Comparison of ENCODE assay signal across 13 cellular contexts in genomic region chr10:45372251-45372951, GRCh38. TPM values are rescaled to one million over a fixed set of nuclear protein-coding genes. Genes with fewer than 3 reads are reported as not detected.
DNase-seq lines count a peak whose midpoint lies in the region; ATAC-seq and TF ChIP-seq lines count a peak whose summit lies in the region.
"Had no signal": no experiment of that assay in that cellular context is flagged by ENCODE, and none has a peak within 500 bp of the region (broad histone marks: within the 10 kb centered on the region; RNA-seq: fewer than 3 reads in every experiment).

No MANE protein-coding gene starts in this region.

- peak overlapping the region; percentile 84; the same call in 1 of the 2 replicates for H3K4me3 ChIP-seq in PC-9

- H3K36me3 Mint-ChIP-seq in activated T-cell treated with anti-CD3 and anti-CD28 coated beads, Interleukin-2, amount 50 U/mL, for 72 hours (ENCODE audit: insufficient read depth in 2 of 2): peaks cover 0 to 2% of the 10 kb centered on the region in 2 donors
- H3K36me3 Mint-ChIP-seq in activated T-cell treated with anti-CD3 and anti-CD28 coated beads, Interleukin-2, amount 50 U/mL, for 24 hours (ENCODE audit: low read depth): no peaks in the 10 kb centered on the region
- H3K36me3 Mint-ChIP-seq in glutamatergic neuron (ENCODE audit: unreplicated experiment): no peaks in the 10 kb centered on the region

- no peaks in the 10 kb centered on the region for H3K9me3 ChIP-seq in PC-9 (ENCODE audit: insufficient read depth, low read depth)
- H3K9me3 ChIP-seq: left ventricle myocardium inferior, right atrium auricular region, tibial artery had no signal

- H3K27ac Mint-ChIP-seq in activated T-cell treated with anti-CD3 and anti-CD28 coated beads, Interleukin-2, amount 50 U/mL, for 72 hours: no peak overlapping the region
- no peak overlapping the region for H3K27ac Mint-ChIP-seq in activated T-cell treated with anti-CD3 and anti-CD28 coated beads, Interleukin-2, amount 50 U/mL, for 24 hours
- H3K27ac Mint-ChIP-seq in glutamatergic neuron (ENCODE audit: unreplicated experiment): no peak overlapping the region

- no peaks in the 10 kb centered on the region for H3K9me3 Mint-ChIP-seq in activated T-cell treated with anti-CD3 and anti-CD28 coated beads, Interleukin-2, amount 50 U/mL, for 72 hours
- no peaks in the 10 kb centered on the region for H3K9me3 Mint-ChIP-seq in activated T-cell treated with anti-CD3 and anti-CD28 coated beads, Interleukin-2, amount 50 U/mL, for 24 hours
- peaks cover 4% of the 10 kb centered on the region for H3K9me3 Mint-ChIP-seq in glutamatergic neuron (ENCODE audit: unreplicated experiment)

- POLR2A ChIA-PET in PC-9 (lab: Charles Lee; ENCODE audit: unreplicated experiment): no interaction called here

- H3K79me2 ChIP-seq in PC-9 (ENCODE audit: low read depth): peaks cover 19% of the 10 kb centered on the region

- CTCF ChIA-PET in PC-9 (lab: Charles Lee): interaction anchor here (1.1 kb wide), 1 partner anchor 18 kb away, joined by 3 read pairs; no protein-coding TSS in a partner anchor

- no peaks in the 10 kb centered on the region for H3K36me3 ChIP-seq in PC-9 (ENCODE audit: low read depth)
- H3K36me3 ChIP-seq: left ventricle myocardium inferior, right atrium auricular region, tibial artery had no signal

- no TSS peak for BruUV-seq in PC-9 (replicated peaks; lab: Mats Ljungman, UMichigan)

- TF ChIP-seq CTCF in PC-9 (conservative IDR thresholded peaks at IDR 0.05) (no peak), glutamatergic neuron (IDR thresholded peaks at IDR 0.05; ENCODE audit: partially characterized antibody, unreplicated experiment) (no peak)

- no peak overlapping the region for H3K27ac ChIP-seq in PC-9
- H3K27ac ChIP-seq: left ventricle myocardium inferior, right atrium auricular region, tibial artery had no signal

- no peak for DNase-seq in activated T-cell treated with anti-CD3 and anti-CD28 coated beads, Interleukin-2, amount 50 U/mL, for 72 hours
- DNase-seq in activated T-cell treated with anti-CD3 and anti-CD28 coated beads, Interleukin-2, amount 50 U/mL, for 24 hours: no peak
- DNase-seq in PC-9 (no peak), glutamatergic neuron (no peak), superior temporal gyrus (ENCODE audit: extremely low spot score) (peak; percentile 6)
- DNase-seq: GF-D8, left ventricle myocardium inferior, tibial artery had no signal

- peaks cover 18% of the 10 kb centered on the region for H3K4me1 Mint-ChIP-seq in activated T-cell treated with anti-CD3 and anti-CD28 coated beads, Interleukin-2, amount 50 U/mL, for 72 hours (ENCODE audit: low read depth)
- H3K4me1 Mint-ChIP-seq in activated T-cell treated with anti-CD3 and anti-CD28 coated beads, Interleukin-2, amount 50 U/mL, for 24 hours (ENCODE audit: low read depth): peaks cover 9% of the 10 kb centered on the region
- H3K4me1 Mint-ChIP-seq in glutamatergic neuron (ENCODE audit: low read depth, unreplicated experiment): peaks cover 3% of the 10 kb centered on the region

- no peak for ATAC-seq in activated T-cell treated with anti-CD3 and anti-CD28 coated beads, Interleukin-2, amount 50 U/mL, for 72 hours (replicated peaks in 1 of 2)
- ATAC-seq in GM21515 (IDR thresholded peaks at IDR 0.05; ENCODE audit: unreplicated experiment): no peak
- ATAC-seq in HG03460 (IDR thresholded peaks at IDR 0.05; ENCODE audit: unreplicated experiment): no peak
- no peak for ATAC-seq in HG02759 (IDR thresholded peaks at IDR 0.05; ENCODE audit: unreplicated experiment)

- no peaks in the 10 kb centered on the region for H3K9me2 ChIP-seq in PC-9 (ENCODE audit: insufficient read depth)

- no peaks in the 10 kb centered on the region for H4K20me1 ChIP-seq in PC-9 (ENCODE audit: insufficient read depth)

- intact Hi-C loops in PC-9 (cut with micrococcal nuclease; ENCODE audit: unreplicated experiment): loop anchor here (10.0 kb wide), 2 partner anchors 118 to 368 kb away; partner anchors contain the start of gene ZNF22

- H2AFZ ChIP-seq in PC-9: no peak overlapping the region

- peaks cover 58% of the 10 kb centered on the region for H3K27me3 Mint-ChIP-seq in activated T-cell treated with anti-CD3 and anti-CD28 coated beads, Interleukin-2, amount 50 U/mL, for 72 hours (ENCODE audit: low read depth)
- peaks cover 79% of the 10 kb centered on the region for H3K27me3 Mint-ChIP-seq in activated T-cell treated with anti-CD3 and anti-CD28 coated beads, Interleukin-2, amount 50 U/mL, for 24 hours
- peaks cover 15% of the 10 kb centered on the region for H3K27me3 Mint-ChIP-seq in glutamatergic neuron (ENCODE audit: unreplicated experiment)

- H3K4me3 Mint-ChIP-seq in activated T-cell treated with anti-CD3 and anti-CD28 coated beads, Interleukin-2, amount 50 U/mL, for 72 hours: peak overlapping the region; percentile 83 to 87
- no peak overlapping the region for H3K4me3 Mint-ChIP-seq in activated T-cell treated with anti-CD3 and anti-CD28 coated beads, Interleukin-2, amount 50 U/mL, for 24 hours
- peak overlapping the region; percentile 85 for H3K4me3 Mint-ChIP-seq in glutamatergic neuron (ENCODE audit: unreplicated experiment)

- no peak overlapping the region for H3K4me2 ChIP-seq in PC-9

- H3K4me1 ChIP-seq in PC-9 (replicated peaks; ENCODE audit: insufficient read depth): peaks cover 29% of the 10 kb centered on the region

- H3K27me3 ChIP-seq in PC-9 (ENCODE audit: insufficient read depth, low read depth): no peaks in the 10 kb centered on the region
- H3K27me3 ChIP-seq: right atrium auricular region had no signal

- H3F3A ChIP-seq in PC-9 (ENCODE audit: insufficient read depth, low read depth): peaks cover 30% of the 10 kb centered on the region

RNA-seq across cellular contexts. Expression of gene ALOX5, which starts 1.6 kb away (rescaled TPM):
- total RNA-seq in activated T-cell treated with anti-CD3 and anti-CD28 coated beads, Interleukin-2, amount 50 U/mL, for 72 hours: 1 to 10 TPM; 1.5 to 4.0 TPM
- total RNA-seq in PC-9 (2021) (66.5 and 86.8 TPM in 2 replicates), glutamatergic neuron (ENCODE audit: unreplicated experiment) (8.4 TPM)
- total RNA-seq: myocyte had no signal

RNA-seq across cellular contexts. Expression of gene OR13A1, which starts 57.0 kb away (rescaled TPM):
- total RNA-seq in activated T-cell treated with anti-CD3 and anti-CD28 coated beads, Interleukin-2, amount 50 U/mL, for 72 hours: not detected
- total RNA-seq in PC-9 (2021) (0.15 TPM in 1 of 2 replicates, not detected in the other), glutamatergic neuron (ENCODE audit: unreplicated experiment) (0.44 TPM)
- total RNA-seq: left ventricle myocardium inferior, myocyte, right atrium auricular region had no signal
